2 cellular contexts compared by ENCODE assay signal in the genomic region with DNA sequence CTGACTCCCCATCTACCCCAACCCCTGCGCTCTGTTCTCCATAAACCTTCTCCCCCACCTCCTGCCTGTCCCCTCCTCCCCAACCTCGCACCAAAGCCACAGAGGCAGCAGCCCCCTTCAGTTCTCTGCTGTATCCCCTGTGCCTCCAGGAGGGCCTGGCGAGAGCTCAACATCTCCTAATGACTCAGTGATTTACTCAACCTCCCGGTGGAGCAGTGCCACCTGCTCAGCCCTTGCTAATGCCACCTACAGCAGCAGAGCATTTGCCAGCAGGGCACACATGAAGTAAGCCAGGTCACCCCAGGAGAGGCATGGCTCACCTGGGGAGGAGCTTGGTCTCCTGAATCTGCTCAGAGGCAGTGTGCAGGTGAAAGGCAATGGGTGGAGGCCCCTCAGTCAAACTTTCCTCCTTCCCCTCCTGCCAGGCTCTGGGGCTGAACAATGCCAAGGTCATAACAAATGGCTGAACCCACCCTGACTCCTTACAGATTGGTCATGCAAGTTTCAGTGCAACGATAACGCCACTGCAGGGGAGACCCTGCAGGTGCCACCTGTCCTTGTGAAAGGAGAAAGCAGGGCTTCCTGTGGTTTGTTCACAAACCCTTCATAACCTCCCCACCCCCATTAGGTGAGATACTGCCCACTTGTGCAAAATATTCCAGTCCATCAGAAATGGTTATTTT.
TF ChIP-seq lines count a peak whose summit lies in the region.

No MANE protein-coding gene starts in this region.

TF ChIP-seq in Ishikawa, 13 proteins besides CTCF, POLR2A, EP300 and RAD21 (continued from another document):
- no peak for TF ChIP-seq TEAD4 (IDR thresholded peaks at IDR 0.05)
TF ChIP-seq in Ishikawa: peak in this region for 4.

TF ChIP-seq in WTC11, 78 proteins besides CTCF, POLR2A, EP300 and RAD21 (continued from another document):
- TF ChIP-seq, protein P1, sequence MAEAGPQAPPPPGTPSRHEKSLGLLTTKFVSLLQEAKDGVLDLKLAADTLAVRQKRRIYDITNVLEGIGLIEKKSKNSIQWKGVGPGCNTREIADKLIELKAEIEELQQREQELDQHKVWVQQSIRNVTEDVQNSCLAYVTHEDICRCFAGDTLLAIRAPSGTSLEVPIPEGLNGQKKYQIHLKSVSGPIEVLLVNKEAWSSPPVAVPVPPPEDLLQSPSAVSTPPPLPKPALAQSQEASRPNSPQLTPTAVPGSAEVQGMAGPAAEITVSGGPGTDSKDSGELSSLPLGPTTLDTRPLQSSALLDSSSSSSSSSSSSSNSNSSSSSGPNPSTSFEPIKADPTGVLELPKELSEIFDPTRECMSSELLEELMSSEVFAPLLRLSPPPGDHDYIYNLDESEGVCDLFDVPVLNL (CRISPR knock-in tag; IDR thresholded peaks at IDR 0.05; ENCODE audit: borderline replicate concordance, low read depth) = no peak
- TF ChIP-seq ZNF263 (CRISPR knock-in tag; IDR thresholded peaks at IDR 0.05; ENCODE audit: low read depth) = no peak
